ENCODE assay signal across 16 cellular contexts in the genomic region with DNA sequence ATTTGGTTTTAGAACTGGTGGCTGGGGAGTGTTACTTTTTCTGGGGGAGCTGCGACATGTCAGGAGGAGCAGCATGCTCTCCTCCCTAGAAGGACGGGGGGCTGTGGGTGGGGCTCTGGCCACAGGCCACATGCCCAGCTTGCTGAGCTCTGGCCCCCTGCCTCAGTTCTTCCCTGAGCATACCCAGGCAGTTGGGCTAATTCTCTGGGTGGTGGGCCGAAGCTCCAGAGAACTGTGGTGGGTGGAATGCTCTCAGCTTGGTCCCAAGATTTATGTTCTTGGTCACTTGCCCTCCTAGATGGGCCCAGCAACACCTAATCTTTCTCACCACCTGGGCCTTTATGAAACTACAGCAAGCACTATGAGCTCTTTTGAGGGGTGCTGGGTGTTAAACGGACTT. TPM values are rescaled to one million over a fixed set of nuclear protein-coding genes. Genes with fewer than 3 reads are reported as not detected.
DNase-seq lines count a peak whose midpoint lies in the region; ATAC-seq, FAIRE-seq and TF ChIP-seq lines count a peak whose summit lies in the region.
"Had no signal": no experiment of that assay in that cellular context is flagged by ENCODE, and none has a peak within 500 bp of the region (broad histone marks: within the 10 kb centered on the region; RNA-seq: fewer than 3 reads in every experiment).

No MANE protein-coding gene starts in this region.

- POLR2A ChIA-PET in HepG2 (lab: Yijun Ruan, JAX) (interaction anchor here (0.6 to 2.0 kb wide), 6 partner anchors 10 to 43 kb away, joined by 3 to 13 read pairs (median 5); a partner anchor contains a TSS), WTC11 (lab: Charles Lee) (no interaction called here)

- BruUV-seq in HepG2 (replicated peaks; lab: Mats Ljungman, UMichigan) = no TSS peak

- no peak overlapping the region for H3K4me3 Mint-ChIP-seq in WTC11
- peak overlapping the region; percentile 48 for H3K4me3 Mint-ChIP-seq in mesothelial cell of epicardium
- peak overlapping the region; percentile 83 for H3K4me3 Mint-ChIP-seq in type B pancreatic cell

- H3K4me1 ChIP-seq in HepG2 (ENCODE audit: insufficient read depth, low read length) (peaks cover 74% of the 10 kb centered on the region), right lobe of liver (peaks cover 0 to 54% (median 19%) of the 10 kb centered on the region in 4 donors), testis (peaks cover 28% of the 10 kb centered on the region)

- no peak overlapping the region for H3K9ac ChIP-seq in HepG2 (ENCODE audit: insufficient read depth, low read depth, low read length)

- DNase-seq in HepG2 (ENCODE audit: low spot score) (no peak), right lobe of liver (no peak), WTC11 (ENCODE audit: low spot score) (no peak), mesothelial cell of epicardium (ENCODE audit: low spot score in 2 of 2, unreplicated experiment in 2 of 2) (no peak), type B pancreatic cell (ENCODE audit: extremely low spot score, unreplicated experiment) (no peak), testis (no peak), HT-29 (ENCODE audit: low spot score) (no peak)
- DNase-seq: activated CD8-positive, alpha-beta memory T cell treated with anti-CD3 and anti-CD28 coated beads, Interleukin-2, amount 50 U/mL, for 48 hours; AML-193; anterior cingulate cortex; dermis blood vessel endothelial cell; NK-92 treated with Interleukin-12 subunit alpha and Interleukin-12 subunit beta, amount 100 ng/mL, for 24 hours had no signal

- H3K27ac Mint-ChIP-seq in WTC11 = peak overlapping the region; percentile 92
- peak overlapping the region; percentile 96 for H3K27ac Mint-ChIP-seq in mesothelial cell of epicardium
- peak overlapping the region; percentile 94 for H3K27ac Mint-ChIP-seq in type B pancreatic cell

- no peaks in the 10 kb centered on the region for H3K27me3 ChIP-seq in HepG2 (ENCODE audit: control insufficient read depth in 1 of 2, insufficient read depth in 2 of 2, low read length in 2 of 2)
- H3K27me3 ChIP-seq in right lobe of liver = no peaks in the 10 kb centered on the region
- H3K27me3 ChIP-seq in testis = no peaks in the 10 kb centered on the region
- H3K27me3 ChIP-seq: ovary, thyroid gland had no signal

- no peak for TF ChIP-seq EP300 in HepG2 (IDR thresholded peaks at IDR 0.05; ENCODE audit: low read depth in 2 of 2, low read length in 2 of 2)
- no peak for TF ChIP-seq EP300 in HepG2 (CRISPR knock-in tag; IDR thresholded peaks at IDR 0.05; ENCODE audit: borderline replicate concordance)

- ATAC-seq in HepG2 = no peak
- ATAC-seq in right lobe of liver = no peak
- no peak for ATAC-seq in WTC11
- no peak for ATAC-seq in GM18505 (IDR thresholded peaks at IDR 0.05; ENCODE audit: unreplicated experiment)

- H3K36me3 ChIP-seq in HepG2 (replicated peaks in 1 of 2; ENCODE audit: control insufficient read depth in 1 of 2, insufficient read depth in 2 of 2, low read length in 2 of 2) (peaks cover 5 to 27% of the 10 kb centered on the region in 2 experiments; a peak in 4 of 5 replicates), right lobe of liver (peaks cover 0 to 28% (median 10%) of the 10 kb centered on the region in 4 donors), testis (ENCODE audit: low read depth, missing control alignments) (no peaks in the 10 kb centered on the region)
- H3K36me3 ChIP-seq: ovary had no signal

- H3K9me3 Mint-ChIP-seq in WTC11 (no peaks in the 10 kb centered on the region), mesothelial cell of epicardium (no peaks in the 10 kb centered on the region), type B pancreatic cell (no peaks in the 10 kb centered on the region)

- no peak overlapping the region for H2AFZ ChIP-seq in HepG2 (ENCODE audit: low read length)

- CTCF ChIA-PET in HepG2 (lab: Yijun Ruan, JAX; ENCODE audit: low intra/inter-chr PET ratio, low total read pairs) (no interaction called here), WTC11 (lab: Charles Lee) (interaction anchor here (1.2 kb wide), 1 partner anchor 10 kb away, joined by 3 read pairs; no protein-coding TSS in a partner anchor)

- no peak overlapping the region for H3K4me3 ChIP-seq in HepG2 (replicated peaks in 1 of 3; ENCODE audit: insufficient read depth in 1 of 3, low read depth in 2 of 3, low read length in 3 of 3)
- no peak overlapping the region for H3K4me3 ChIP-seq in right lobe of liver
- no peak overlapping the region for H3K4me3 ChIP-seq in testis
- H3K4me3 ChIP-seq: ovary, SK-N-MC, thyroid gland had no signal

- H3K9me3 ChIP-seq in HepG2 (ENCODE audit: low read length) = no peaks in the 10 kb centered on the region
- H3K9me3 ChIP-seq in right lobe of liver = no peaks in the 10 kb centered on the region
- no peaks in the 10 kb centered on the region for H3K9me3 ChIP-seq in testis
- H3K9me3 ChIP-seq: ovary, thyroid gland had no signal

- H3K27ac ChIP-seq in HepG2 (ENCODE audit: extremely low read length, insufficient read depth, low read length) (peak overlapping the region; percentile 16), right lobe of liver (no peak overlapping the region), testis (no peak overlapping the region)
- H3K27ac ChIP-seq: ovary, SK-N-MC had no signal

- H3K4me1 Mint-ChIP-seq in WTC11 = peaks cover 71% of the 10 kb centered on the region
- peaks cover 66% of the 10 kb centered on the region for H3K4me1 Mint-ChIP-seq in mesothelial cell of epicardium
- H3K4me1 Mint-ChIP-seq in type B pancreatic cell (ENCODE audit: unreplicated experiment) = peaks cover 56% of the 10 kb centered on the region

- TF ChIP-seq POLR2A in HepG2 (IDR thresholded peaks at IDR 0.05; ENCODE audit: insufficient read depth in 1 of 2, low read depth in 2 of 2, low read length in 2 of 2) (no peak), right lobe of liver (IDR thresholded peaks at IDR 0.05) (no peak), testis (IDR thresholded peaks at IDR 0.05) (no peak), GM18505 (IDR thresholded peaks at IDR 0.05; ENCODE audit: borderline replicate concordance, extremely low read depth, insufficient read depth, insufficient read length) (no peak)

- TF ChIP-seq CTCF in HepG2 (CRISPR knock-in tag; IDR thresholded peaks at IDR 0.05) (no peak), right lobe of liver (IDR thresholded peaks at IDR 0.05) (no peak), WTC11 (IDR thresholded peaks at IDR 0.05) (no peak), mesothelial cell of epicardium (IDR thresholded peaks at IDR 0.05; ENCODE audit: unreplicated experiment) (no peak), type B pancreatic cell (conservative IDR thresholded peaks at IDR 0.05) (no peak), testis (IDR thresholded peaks at IDR 0.05) (no peak)

- FAIRE-seq in HepG2 (lab: Jason Lieb, UNC) = no peak

- H3K4me2 ChIP-seq in HepG2 (ENCODE audit: low read depth, low read length) = no peak overlapping the region

- peaks cover 36% of the 10 kb centered on the region for H3K79me2 ChIP-seq in HepG2 (ENCODE audit: insufficient read depth, low read length)

- H4K20me1 ChIP-seq in HepG2 (ENCODE audit: insufficient read depth, low read length) = peaks cover 8% of the 10 kb centered on the region; the same call in 1 of the 2 replicates

- in situ Hi-C loops in HepG2 (cut with HindIII; ENCODE audit: extremely low pct_ligation_motif_present, low pct_unique_long_range_greater_than_20kb) = no loop called here

- TF ChIP-seq RAD21 in HepG2 (CRISPR knock-in tag; IDR thresholded peaks at IDR 0.05) = no peak

- H3K36me3 Mint-ChIP-seq in WTC11 = peaks cover 32% of the 10 kb centered on the region
- peaks cover 4% of the 10 kb centered on the region for H3K36me3 Mint-ChIP-seq in mesothelial cell of epicardium
- H3K36me3 Mint-ChIP-seq in type B pancreatic cell = peaks cover 23% of the 10 kb centered on the region

- WGBS in HepG2 (ENCODE audit: low lambda C conversion rate) = 100% methylated on average over 4 of the region's 4 CpGs
- 60% methylated on average over 1 of the region's 4 CpGs for WGBS in right lobe of liver (ENCODE audit: insufficient coverage, low coverage, low lambda C conversion rate, missing lambda C conversion rate)
- WGBS in testis, 2 donors = 67 to 74% methylated on average over 2 to 4 of the region's 4 CpGs

- intact Hi-C loops in HepG2 (cut with micrococcal nuclease; ENCODE audit: unreplicated experiment) (no loop called here), right lobe of liver (cut with DNase I) (no loop called here), testis (cut with DNase I; ENCODE audit: low total_unique reads) (loop anchor here (5.0 kb wide), 1 partner anchor 33 kb away; a partner anchor contains a TSS)

- H3K27me3 Mint-ChIP-seq in WTC11 (ENCODE audit: low read depth) (no peaks in the 10 kb centered on the region), mesothelial cell of epicardium (ENCODE audit: low read depth) (no peaks in the 10 kb centered on the region), type B pancreatic cell (no peaks in the 10 kb centered on the region)

RNA-seq across cellular contexts. Expression of gene ZNF775, which starts 5.1 kb away (rescaled TPM):
- total RNA-seq in HepG2 (2016; rRNA removed; fragmentation: Illumina TruSeq; extraction: Trizol) = 3.1 and 4.5 TPM in 2 replicates
- total RNA-seq in HepG2 (2016; cell fraction: cytosol; rRNA removed; fragmentation: Illumina TruSeq; extraction: Trizol; ENCODE audit: low read depth) = 0.71 TPM in 2 replicates
- total RNA-seq in HepG2 (2016; cell fraction: insoluble cytoplasmic fraction; rRNA removed; fragmentation: Illumina TruSeq; extraction: Trizol) = 3.6 and 3.8 TPM in 2 replicates
- total RNA-seq in HepG2 (2016; cell fraction: membrane; rRNA removed; fragmentation: Illumina TruSeq; extraction: Trizol) = 1.9 and 2.5 TPM in 2 replicates
- 1.8 and 3.2 TPM in 2 replicates for total RNA-seq in HepG2 (2016; cell fraction: nucleus; rRNA removed; fragmentation: Illumina TruSeq; extraction: Trizol)
- 3.2 and 3.8 TPM in 2 replicates for polyA plus RNA-seq in HepG2 (2011; rRNA removed)
- polyA plus RNA-seq in HepG2 (2011; cell fraction: cytosol; rRNA removed) = 2.6 and 4.5 TPM in 2 replicates
- polyA plus RNA-seq in HepG2 (2011; cell fraction: nucleus; rRNA removed) = 5.8 and 5.9 TPM in 2 replicates
- polyA plus RNA-seq in HepG2 (2012) = 2.1 and 3.1 TPM in 2 replicates
- 0.67 and 0.68 TPM in 2 replicates for polyA plus RNA-seq in HepG2 (2016; cell fraction: cytosol; fragmentation: Illumina TruSeq; extraction: Trizol; ENCODE audit: low read depth)
- 3.7 and 4.2 TPM in 2 replicates for polyA plus RNA-seq in HepG2 (2016; cell fraction: insoluble cytoplasmic fraction; fragmentation: Illumina TruSeq; extraction: Trizol; ENCODE audit: low read depth)
- 1.2 and 1.8 TPM in 2 replicates for polyA plus RNA-seq in HepG2 (2016; cell fraction: membrane; fragmentation: Illumina TruSeq; extraction: Trizol; ENCODE audit: low read depth)
- polyA plus RNA-seq in HepG2 (2016; cell fraction: nucleus; fragmentation: Illumina TruSeq; extraction: Trizol; ENCODE audit: insufficient read depth, low read depth) = 5.2 and 9.1 TPM in 2 replicates
- polyA minus RNA-seq in HepG2 (2011; rRNA and poly(A)+ RNA removed; ENCODE audit: low replicate concordance) = 0.37 and 3.7 TPM in 2 replicates
- polyA minus RNA-seq in HepG2 (2011; cell fraction: cytosol; rRNA and poly(A)+ RNA removed) = 2.5 and 3.9 TPM in 2 replicates
- polyA minus RNA-seq in HepG2 (2011; cell fraction: nucleus; rRNA and poly(A)+ RNA removed) = 1.8 and 2.4 TPM in 2 replicates
- total RNA-seq in right lobe of liver = 1 to 10 TPM in 3 of 6 experiments, under 1 TPM in 3; 0.44 to 1.6 (median 0.96) TPM
- total RNA-seq in WTC11 (2021) = 24.1 to 26.6 TPM (median 25.4 TPM) in 3 replicates
- total RNA-seq in mesothelial cell of epicardium = 13.3 to 14.9 TPM (median 14.8 TPM) in 3 replicates
- total RNA-seq in type B pancreatic cell (ENCODE audit: low replicate concordance) = 6.9 and 12.3 TPM in 2 replicates
- 10 to 100 TPM; 11.0 to 14.1 TPM for total RNA-seq in testis
- polyA plus RNA-seq in testis (ENCODE audit: insufficient read depth, low read depth, low replicate concordance) = 5.2 TPM
- 9.9 and 10.7 TPM in 2 replicates for total RNA-seq in HT-29 (2014; rRNA removed; shearing (Covaris generic))

RNA-seq across cellular contexts. Expression of gene REPIN1, which starts 5.4 kb away (rescaled TPM):
- total RNA-seq in HepG2 (2016; rRNA removed; fragmentation: Illumina TruSeq; extraction: Trizol) (86.4 and 108 TPM in 2 replicates), right lobe of liver (100 to 1,000 TPM in 2 of 6 experiments, 10 to 100 TPM in 4; 56.2 to 133 (median 73.5) TPM), WTC11 (2021) (105 to 130 TPM (median 112 TPM) in 3 replicates), mesothelial cell of epicardium (147 to 149 TPM (median 148 TPM) in 3 replicates), type B pancreatic cell (ENCODE audit: low replicate concordance) (142 and 154 TPM in 2 replicates), testis (10 to 100 TPM; 59.1 to 73.9 TPM)
- total RNA-seq in HepG2 (2016; cell fraction: cytosol; rRNA removed; fragmentation: Illumina TruSeq; extraction: Trizol; ENCODE audit: low read depth) = 34.3 and 36.1 TPM in 2 replicates
- total RNA-seq in HepG2 (2016; cell fraction: insoluble cytoplasmic fraction; rRNA removed; fragmentation: Illumina TruSeq; extraction: Trizol) = 77.5 and 106 TPM in 2 replicates
- total RNA-seq in HepG2 (2016; cell fraction: membrane; rRNA removed; fragmentation: Illumina TruSeq; extraction: Trizol) = 112 and 119 TPM in 2 replicates
- total RNA-seq in HepG2 (2016; cell fraction: nucleus; rRNA removed; fragmentation: Illumina TruSeq; extraction: Trizol) = 81.1 and 91.5 TPM in 2 replicates
- polyA plus RNA-seq in HepG2 (2011; rRNA removed) (69.9 and 87.9 TPM in 2 replicates), testis (ENCODE audit: insufficient read depth, low read depth, low replicate concordance) (45.4 TPM)
- 58.9 and 82.1 TPM in 2 replicates for polyA plus RNA-seq in HepG2 (2011; cell fraction: cytosol; rRNA removed)
- polyA plus RNA-seq in HepG2 (2011; cell fraction: nucleus; rRNA removed) = 189 and 195 TPM in 2 replicates
- polyA plus RNA-seq in HepG2 (2012) = 52.5 and 64.7 TPM in 2 replicates
- polyA plus RNA-seq in HepG2 (2016; cell fraction: cytosol; fragmentation: Illumina TruSeq; extraction: Trizol; ENCODE audit: low read depth) = 22.0 and 24.7 TPM in 2 replicates
- 82.2 and 105 TPM in 2 replicates for polyA plus RNA-seq in HepG2 (2016; cell fraction: insoluble cytoplasmic fraction; fragmentation: Illumina TruSeq; extraction: Trizol; ENCODE audit: low read depth)
- polyA plus RNA-seq in HepG2 (2016; cell fraction: membrane; fragmentation: Illumina TruSeq; extraction: Trizol; ENCODE audit: low read depth) = 77.8 and 77.9 TPM in 2 replicates
- 138 and 155 TPM in 2 replicates for polyA plus RNA-seq in HepG2 (2016; cell fraction: nucleus; fragmentation: Illumina TruSeq; extraction: Trizol; ENCODE audit: insufficient read depth, low read depth)
- polyA minus RNA-seq in HepG2 (2011; rRNA and poly(A)+ RNA removed; ENCODE audit: low replicate concordance) = 81.7 and 98.0 TPM in 2 replicates
- polyA minus RNA-seq in HepG2 (2011; cell fraction: cytosol; rRNA and poly(A)+ RNA removed) = 35.3 and 35.6 TPM in 2 replicates
- polyA minus RNA-seq in HepG2 (2011; cell fraction: nucleus; rRNA and poly(A)+ RNA removed) = 50.5 and 54.6 TPM in 2 replicates
- total RNA-seq in HT-29 (2014; rRNA removed; shearing (Covaris generic)) = 420 and 443 TPM in 2 replicates

RNA-seq across cellular contexts. Expression of gene RARRES2, which starts 32.6 kb away (rescaled TPM):
- total RNA-seq in HepG2 (2016; rRNA removed; fragmentation: Illumina TruSeq; extraction: Trizol) (94.6 and 172 TPM in 2 replicates), right lobe of liver (100 to 1,000 TPM; 552 to 948 (median 788) TPM), WTC11 (2021) (193 to 230 TPM (median 197 TPM) in 3 replicates), mesothelial cell of epicardium (24.9 to 26.4 TPM (median 26.2 TPM) in 3 replicates), type B pancreatic cell (ENCODE audit: low replicate concordance) (16.3 and 109 TPM in 2 replicates), testis (10 to 100 TPM; 21.1 to 58.8 TPM)
- 63.6 and 75.7 TPM in 2 replicates for total RNA-seq in HepG2 (2016; cell fraction: cytosol; rRNA removed; fragmentation: Illumina TruSeq; extraction: Trizol; ENCODE audit: low read depth)
- total RNA-seq in HepG2 (2016; cell fraction: insoluble cytoplasmic fraction; rRNA removed; fragmentation: Illumina TruSeq; extraction: Trizol) = 93.3 and 178 TPM in 2 replicates
- 68.9 and 86.6 TPM in 2 replicates for total RNA-seq in HepG2 (2016; cell fraction: membrane; rRNA removed; fragmentation: Illumina TruSeq; extraction: Trizol)
- 126 and 156 TPM in 2 replicates for total RNA-seq in HepG2 (2016; cell fraction: nucleus; rRNA removed; fragmentation: Illumina TruSeq; extraction: Trizol)
- polyA plus RNA-seq in HepG2 (2011; rRNA removed) (134 and 157 TPM in 2 replicates), testis (ENCODE audit: insufficient read depth, low read depth, low replicate concordance) (93.7 TPM)
- polyA plus RNA-seq in HepG2 (2011; cell fraction: cytosol; rRNA removed) = 197 and 233 TPM in 2 replicates
- polyA plus RNA-seq in HepG2 (2011; cell fraction: nucleus; rRNA removed) = 164 and 202 TPM in 2 replicates
- 37.9 and 77.4 TPM in 2 replicates for polyA plus RNA-seq in HepG2 (2012)
- 96.7 and 115 TPM in 2 replicates for polyA plus RNA-seq in HepG2 (2016; cell fraction: cytosol; fragmentation: Illumina TruSeq; extraction: Trizol; ENCODE audit: low read depth)
- 134 and 138 TPM in 2 replicates for polyA plus RNA-seq in HepG2 (2016; cell fraction: insoluble cytoplasmic fraction; fragmentation: Illumina TruSeq; extraction: Trizol; ENCODE audit: low read depth)
- polyA plus RNA-seq in HepG2 (2016; cell fraction: membrane; fragmentation: Illumina TruSeq; extraction: Trizol; ENCODE audit: low read depth) = 82.1 and 99.5 TPM in 2 replicates
- 420 and 455 TPM in 2 replicates for polyA plus RNA-seq in HepG2 (2016; cell fraction: nucleus; fragmentation: Illumina TruSeq; extraction: Trizol; ENCODE audit: insufficient read depth, low read depth)
- polyA minus RNA-seq in HepG2 (2011; rRNA and poly(A)+ RNA removed; ENCODE audit: low replicate concordance) = 22.1 TPM in 1 of 2 replicates, not detected in the other
- 17.4 and 20.0 TPM in 2 replicates for polyA minus RNA-seq in HepG2 (2011; cell fraction: cytosol; rRNA and poly(A)+ RNA removed)
- polyA minus RNA-seq in HepG2 (2011; cell fraction: nucleus; rRNA and poly(A)+ RNA removed) = 6.1 and 7.3 TPM in 2 replicates
- total RNA-seq in HT-29 (2014; rRNA removed; shearing (Covaris generic)) = 10.5 and 12.6 TPM in 2 replicates

RNA-seq across cellular contexts. Expression of gene ACTR3C, which starts 50.7 kb away (rescaled TPM):
- 4.1 and 7.5 TPM in 2 replicates for total RNA-seq in HepG2 (2016; rRNA removed; fragmentation: Illumina TruSeq; extraction: Trizol)
- 7.2 and 7.8 TPM in 2 replicates for total RNA-seq in HepG2 (2016; cell fraction: cytosol; rRNA removed; fragmentation: Illumina TruSeq; extraction: Trizol; ENCODE audit: low read depth)
- total RNA-seq in HepG2 (2016; cell fraction: insoluble cytoplasmic fraction; rRNA removed; fragmentation: Illumina TruSeq; extraction: Trizol) = 3.7 and 6.7 TPM in 2 replicates
- total RNA-seq in HepG2 (2016; cell fraction: membrane; rRNA removed; fragmentation: Illumina TruSeq; extraction: Trizol) = 4.8 and 5.6 TPM in 2 replicates
- 17.1 and 19.7 TPM in 2 replicates for total RNA-seq in HepG2 (2016; cell fraction: nucleus; rRNA removed; fragmentation: Illumina TruSeq; extraction: Trizol)
- polyA plus RNA-seq in HepG2 (2011; rRNA removed) = 3.2 and 3.8 TPM in 2 replicates
- polyA plus RNA-seq in HepG2 (2011; cell fraction: cytosol; rRNA removed) = 2.5 and 2.7 TPM in 2 replicates
- polyA plus RNA-seq in HepG2 (2011; cell fraction: nucleus; rRNA removed) = 4.0 and 4.3 TPM in 2 replicates
- polyA plus RNA-seq in HepG2 (2012) = 1.2 and 1.4 TPM in 2 replicates
- 0.95 and 2.7 TPM in 2 replicates for polyA plus RNA-seq in HepG2 (2016; cell fraction: cytosol; fragmentation: Illumina TruSeq; extraction: Trizol; ENCODE audit: low read depth)
- polyA plus RNA-seq in HepG2 (2016; cell fraction: insoluble cytoplasmic fraction; fragmentation: Illumina TruSeq; extraction: Trizol; ENCODE audit: low read depth) = 1.9 and 3.9 TPM in 2 replicates
- polyA plus RNA-seq in HepG2 (2016; cell fraction: membrane; fragmentation: Illumina TruSeq; extraction: Trizol; ENCODE audit: low read depth) = 1.4 and 1.6 TPM in 2 replicates
- polyA plus RNA-seq in HepG2 (2016; cell fraction: nucleus; fragmentation: Illumina TruSeq; extraction: Trizol; ENCODE audit: insufficient read depth, low read depth) = 4.9 and 8.0 TPM in 2 replicates
- polyA minus RNA-seq in HepG2 (2011; rRNA and poly(A)+ RNA removed; ENCODE audit: low replicate concordance) = 10.0 and 39.9 TPM in 2 replicates
- 2.6 and 3.3 TPM in 2 replicates for polyA minus RNA-seq in HepG2 (2011; cell fraction: cytosol; rRNA and poly(A)+ RNA removed)
- 44.3 and 59.4 TPM in 2 replicates for polyA minus RNA-seq in HepG2 (2011; cell fraction: nucleus; rRNA and poly(A)+ RNA removed)
- 10 to 100 TPM; 30.0 to 36.5 (median 32.7) TPM for total RNA-seq in right lobe of liver
- total RNA-seq in WTC11 (2021) = 0.96 to 1.5 TPM (median 1.4 TPM) in 3 replicates
- 0.40 to 0.84 TPM (median 0.47 TPM) in 3 replicates for total RNA-seq in mesothelial cell of epicardium
- 4.8 and 8.7 TPM in 2 replicates for total RNA-seq in type B pancreatic cell (ENCODE audit: low replicate concordance)
- total RNA-seq in testis = 10 to 100 TPM in 1 of 2 donors, 1 to 10 TPM in 1; 6.1 to 13.0 TPM
- polyA plus RNA-seq in testis (ENCODE audit: insufficient read depth, low read depth, low replicate concordance) = 12.2 TPM
- 37.7 and 45.9 TPM in 2 replicates for total RNA-seq in HT-29 (2014; rRNA removed; shearing (Covaris generic))

RNA-seq across cellular contexts. Expression of gene LRRC61, which starts 50.9 kb away (rescaled TPM):
- total RNA-seq in HepG2 (2016; rRNA removed; fragmentation: Illumina TruSeq; extraction: Trizol) = 34.8 and 38.4 TPM in 2 replicates
- total RNA-seq in HepG2 (2016; cell fraction: cytosol; rRNA removed; fragmentation: Illumina TruSeq; extraction: Trizol; ENCODE audit: low read depth) = 10.3 and 10.8 TPM in 2 replicates
- 30.5 and 35.2 TPM in 2 replicates for total RNA-seq in HepG2 (2016; cell fraction: insoluble cytoplasmic fraction; rRNA removed; fragmentation: Illumina TruSeq; extraction: Trizol)
- 34.2 and 36.9 TPM in 2 replicates for total RNA-seq in HepG2 (2016; cell fraction: membrane; rRNA removed; fragmentation: Illumina TruSeq; extraction: Trizol)
- total RNA-seq in HepG2 (2016; cell fraction: nucleus; rRNA removed; fragmentation: Illumina TruSeq; extraction: Trizol) = 25.0 and 31.2 TPM in 2 replicates
- 33.0 and 42.2 TPM in 2 replicates for polyA plus RNA-seq in HepG2 (2011; rRNA removed)
- 34.7 and 58.3 TPM in 2 replicates for polyA plus RNA-seq in HepG2 (2011; cell fraction: cytosol; rRNA removed)
- 25.0 and 33.0 TPM in 2 replicates for polyA plus RNA-seq in HepG2 (2011; cell fraction: nucleus; rRNA removed)
- polyA plus RNA-seq in HepG2 (2012) = 22.2 and 36.3 TPM in 2 replicates
- polyA plus RNA-seq in HepG2 (2016; cell fraction: cytosol; fragmentation: Illumina TruSeq; extraction: Trizol; ENCODE audit: low read depth) = 19.9 and 25.0 TPM in 2 replicates
- 36.4 and 46.3 TPM in 2 replicates for polyA plus RNA-seq in HepG2 (2016; cell fraction: insoluble cytoplasmic fraction; fragmentation: Illumina TruSeq; extraction: Trizol; ENCODE audit: low read depth)
- 41.1 and 42.5 TPM in 2 replicates for polyA plus RNA-seq in HepG2 (2016; cell fraction: membrane; fragmentation: Illumina TruSeq; extraction: Trizol; ENCODE audit: low read depth)
- 34.8 and 36.2 TPM in 2 replicates for polyA plus RNA-seq in HepG2 (2016; cell fraction: nucleus; fragmentation: Illumina TruSeq; extraction: Trizol; ENCODE audit: insufficient read depth, low read depth)
- polyA minus RNA-seq in HepG2 (2011; rRNA and poly(A)+ RNA removed; ENCODE audit: low replicate concordance) = 45.8 and 71.1 TPM in 2 replicates
- 33.7 and 34.5 TPM in 2 replicates for polyA minus RNA-seq in HepG2 (2011; cell fraction: cytosol; rRNA and poly(A)+ RNA removed)
- 13.3 and 15.4 TPM in 2 replicates for polyA minus RNA-seq in HepG2 (2011; cell fraction: nucleus; rRNA and poly(A)+ RNA removed)
- 10 to 100 TPM; 13.0 to 33.0 (median 19.1) TPM for total RNA-seq in right lobe of liver
- total RNA-seq in WTC11 (2021) = 27.7 to 33.3 TPM (median 32.7 TPM) in 3 replicates
- 3.3 to 4.0 TPM (median 3.4 TPM) in 3 replicates for total RNA-seq in mesothelial cell of epicardium
- 13.0 and 17.7 TPM in 2 replicates for total RNA-seq in type B pancreatic cell (ENCODE audit: low replicate concordance)
- 10 to 100 TPM; 18.4 to 35.4 TPM for total RNA-seq in testis
- polyA plus RNA-seq in testis (ENCODE audit: insufficient read depth, low read depth, low replicate concordance) = 16.7 TPM
- total RNA-seq in HT-29 (2014; rRNA removed; shearing (Covaris generic)) = 74.3 and 76.1 TPM in 2 replicates
